Comparison of ENCODE assay signal across 9 cellular contexts in genomic region chr19:56765107-56765506, GRCh38.
DNase-seq lines count a peak whose midpoint lies in the region; ATAC-seq and TF ChIP-seq lines count a peak whose summit lies in the region.
"Had no signal": no experiment of that assay in that cellular context is flagged by ENCODE, and none has a peak within 500 bp of the region (broad histone marks: within the 10 kb centered on the region; RNA-seq: fewer than 3 reads in every experiment).

No MANE protein-coding gene starts in this region.

- no peaks in the 10 kb centered on the region for H3K27me3 ChIP-seq in CD4-positive, alpha-beta T cell (ENCODE audit: control insufficient read depth, insufficient read depth, low read length)

- no peak overlapping the region for H3K27ac ChIP-seq in CD4-positive, alpha-beta T cell (ENCODE audit: low read depth, low read length)

- peaks cover 25% of the 10 kb centered on the region for H3K36me3 Mint-ChIP-seq in CD4-positive, alpha-beta T cell (ENCODE audit: low read depth)
- peaks cover 8% of the 10 kb centered on the region for H3K36me3 Mint-ChIP-seq in activated CD8-positive, alpha-beta T cell treated with anti-CD3 and anti-CD28 coated beads, Interleukin-2, amount 10 ng/mL, durations not matched to agents 7 days and 5 days (ENCODE audit: low read depth)
- H3K36me3 Mint-ChIP-seq in HFFc6 (ENCODE audit: low read depth) = peaks cover 23% of the 10 kb centered on the region

- POLR2A ChIA-PET in CD4-positive, alpha-beta T cell (lab: Charles Lee) = no interaction called here
- POLR2A ChIA-PET in activated CD8-positive, alpha-beta T cell treated with anti-CD3 and anti-CD28 coated beads, Interleukin-2, amount 10 ng/mL, durations not matched to agents 7 days and 5 days (lab: Charles Lee) = no interaction called here

- peaks cover 36% of the 10 kb centered on the region for H3K9me3 Mint-ChIP-seq in CD4-positive, alpha-beta T cell
- H3K9me3 Mint-ChIP-seq in activated CD8-positive, alpha-beta T cell treated with anti-CD3 and anti-CD28 coated beads, Interleukin-2, amount 10 ng/mL, durations not matched to agents 7 days and 5 days (ENCODE audit: insufficient read depth) = peaks cover 37% of the 10 kb centered on the region
- H3K9me3 Mint-ChIP-seq in HFFc6 = peaks cover 71% of the 10 kb centered on the region

- peaks cover 7% of the 10 kb centered on the region for H3K4me1 Mint-ChIP-seq in CD4-positive, alpha-beta T cell (ENCODE audit: low read depth)
- peaks cover 9% of the 10 kb centered on the region for H3K4me1 Mint-ChIP-seq in activated CD8-positive, alpha-beta T cell treated with anti-CD3 and anti-CD28 coated beads, Interleukin-2, amount 10 ng/mL, durations not matched to agents 7 days and 5 days (ENCODE audit: low read depth)
- H3K4me1 Mint-ChIP-seq in HFFc6 (ENCODE audit: low read depth) = no peaks in the 10 kb centered on the region
- H3K4me1 Mint-ChIP-seq: central memory CD8-positive, alpha-beta T cell had no signal

- CTCF ChIA-PET in CD4-positive, alpha-beta T cell (lab: Charles Lee) = no interaction called here
- CTCF ChIA-PET in activated CD8-positive, alpha-beta T cell treated with anti-CD3 and anti-CD28 coated beads, Interleukin-2, amount 10 ng/mL, durations not matched to agents 7 days and 5 days (lab: Charles Lee) = interaction anchor here (1.2 kb wide), 1 partner anchor 455 kb away, joined by 3 read pairs; no protein-coding TSS in a partner anchor

- peak overlapping the region; percentile 68 for H3K4me3 Mint-ChIP-seq in CD4-positive, alpha-beta T cell
- H3K4me3 Mint-ChIP-seq in activated CD8-positive, alpha-beta T cell treated with anti-CD3 and anti-CD28 coated beads, Interleukin-2, amount 10 ng/mL, durations not matched to agents 7 days and 5 days = peak overlapping the region; percentile 56
- H3K4me3 Mint-ChIP-seq in HFFc6 = no peak overlapping the region
- H3K4me3 Mint-ChIP-seq: central memory CD8-positive, alpha-beta T cell had no signal

- H3K27me3 Mint-ChIP-seq in CD4-positive, alpha-beta T cell = peaks cover 5% of the 10 kb centered on the region
- no peaks in the 10 kb centered on the region for H3K27me3 Mint-ChIP-seq in activated CD8-positive, alpha-beta T cell treated with anti-CD3 and anti-CD28 coated beads, Interleukin-2, amount 10 ng/mL, durations not matched to agents 7 days and 5 days (ENCODE audit: low read depth)
- H3K27me3 Mint-ChIP-seq in HFFc6 (ENCODE audit: insufficient read depth) = no peaks in the 10 kb centered on the region; the same call in none of the 2 replicates
- H3K27me3 Mint-ChIP-seq: central memory CD8-positive, alpha-beta T cell had no signal

- ATAC-seq in CD4-positive, alpha-beta T cell (ENCODE audit: poor library complexity) = no peak
- ATAC-seq in activated CD8-positive, alpha-beta T cell treated with anti-CD3 and anti-CD28 coated beads, Interleukin-2, amount 10 ng/mL, durations not matched to agents 7 days and 5 days = no peak
- peak; percentile 93 for ATAC-seq in Right ventricle myocardium superior (ENCODE audit: poor library complexity)
- ATAC-seq in GM21360 (IDR thresholded peaks at IDR 0.05; ENCODE audit: unreplicated experiment) = no peak

- intact Hi-C loops in CD4-positive, alpha-beta T cell (cut with DNase I, micrococcal nuclease) = no loop called here
- intact Hi-C loops in Right ventricle myocardium superior (cut with DNase I) = no loop called here
- intact Hi-C loops in posterior vena cava (cut with DNase I) = no loop called here

- TF ChIP-seq CTCF in CD4-positive, alpha-beta T cell (IDR thresholded peaks at IDR 0.05) = no peak
- TF ChIP-seq CTCF in HFFc6 (IDR thresholded peaks at IDR 0.05) = no peak

- DNase-seq in CD4-positive, alpha-beta T cell = no peak
- DNase-seq in activated CD8-positive, alpha-beta T cell treated with anti-CD3 and anti-CD28 coated beads, Interleukin-2, amount 10 ng/mL, durations not matched to agents 7 days and 5 days = peak; percentile 38
- DNase-seq in Right ventricle myocardium superior = peak; percentile 82
- DNase-seq in posterior vena cava (ENCODE audit: low spot score) = peak; percentile 90
- no peak for DNase-seq in HFFc6
- DNase-seq in LoVo (ENCODE audit: low spot score) = no peak
- no peak for DNase-seq in NCI-H2029 (lab: John Stamatoyannopoulos, UW)

- no peak overlapping the region for H3K27ac Mint-ChIP-seq in CD4-positive, alpha-beta T cell
- H3K27ac Mint-ChIP-seq in activated CD8-positive, alpha-beta T cell treated with anti-CD3 and anti-CD28 coated beads, Interleukin-2, amount 10 ng/mL, durations not matched to agents 7 days and 5 days = peak overlapping the region; percentile 35
- H3K27ac Mint-ChIP-seq in HFFc6 = no peak overlapping the region

- H3K9me3 ChIP-seq in CD4-positive, alpha-beta T cell (ENCODE audit: control insufficient read depth, low read length) = peaks cover 63% of the 10 kb centered on the region

Comparison
In these comparisons a context has a peak if more than half of its experiments do, and no peak if none do; other contexts are left out.
1. DNase-seq: peak in activated CD8-positive, alpha-beta T cell treated with anti-CD3 and anti-CD28 coated beads, Interleukin-2, amount 10 ng/mL, durations not matched to agents 7 days and 5 days (single experiment), Right ventricle myocardium superior (single experiment) and posterior vena cava (single experiment); none in CD4-positive, alpha-beta T cell (0 of 10), HFFc6 (single experiment), LoVo (single experiment) and NCI-H2029 (single experiment).